ENCODE assay signal across 8 cellular contexts in the genomic region with DNA sequence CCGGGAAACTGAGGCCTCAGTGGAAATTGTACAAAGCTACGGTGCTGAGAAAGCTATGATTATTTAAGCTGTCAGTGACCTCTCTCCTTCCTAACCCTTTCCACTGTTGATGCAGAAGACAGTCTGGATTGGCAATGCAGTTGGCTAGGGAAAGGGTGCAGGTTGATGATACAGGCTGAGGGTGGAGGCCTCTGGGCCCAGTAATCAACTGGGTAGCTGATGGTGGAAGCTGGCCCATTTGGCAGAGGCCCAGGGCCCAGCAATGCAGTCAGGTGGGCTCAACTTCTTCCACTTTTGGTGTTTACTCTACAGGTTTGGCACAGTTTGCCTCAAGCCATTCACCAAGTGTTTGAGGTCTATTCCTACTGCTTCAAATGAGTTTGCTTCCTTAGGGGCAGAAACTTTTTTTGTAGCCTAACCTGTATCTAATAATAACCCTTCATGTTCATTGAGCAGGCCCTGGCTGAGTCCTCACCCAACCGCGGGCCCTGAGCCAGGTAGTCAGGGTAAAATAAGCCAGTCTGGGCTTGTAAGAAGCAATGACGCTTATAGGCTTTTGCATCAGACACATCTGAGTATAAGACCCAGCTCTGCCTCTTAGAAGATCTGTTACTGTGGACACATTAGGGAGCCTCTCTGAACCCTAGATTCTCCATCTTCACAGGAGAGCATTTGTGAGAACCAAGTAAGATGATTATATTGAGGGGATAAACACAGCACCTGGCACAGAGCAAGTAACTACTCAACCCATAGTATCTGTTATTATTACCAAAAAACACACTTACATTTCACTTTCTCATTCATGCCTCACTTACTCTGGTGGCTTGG. TPM values are rescaled to one million over a fixed set of nuclear protein-coding genes. Genes with fewer than 3 reads are reported as not detected.
DNase-seq lines count a peak whose midpoint lies in the region; ATAC-seq and TF ChIP-seq lines count a peak whose summit lies in the region.

No MANE protein-coding gene starts in this region.

- intact Hi-C loops in right cardiac atrium (cut with DNase I) (loop anchor here in 1 of 4 donors (5.0 kb wide), 1 partner anchor 33 kb away; no protein-coding TSS in a partner anchor), testis (cut with DNase I; ENCODE audit: low total_unique reads) (no loop called here)

- H3K27ac Mint-ChIP-seq in WTC11: peak overlapping the region; percentile 78

- CTCF ChIA-PET in WTC11 (lab: Charles Lee): interaction anchor here (5.4 kb wide), 1 partner anchor 13 kb away, joined by 69 read pairs; the partner anchor contains the start of gene BCL2L1

- DNase-seq in NCI-H82 (lab: John Stamatoyannopoulos, UW): peak; percentile 49
- DNase-seq in NCI-H82 treated with DMSO at 0.1 percent for 48 hours (lab: John Stamatoyannopoulos, UW; ENCODE audit: unreplicated experiment): no peak
- no peak for DNase-seq in WTC11 (ENCODE audit: low spot score)
- DNase-seq in right cardiac atrium: peak in 1 of 3 donors; percentile 52
- DNase-seq in testis: no peak
- no peak for DNase-seq in CD1c-positive myeloid dendritic cell (ENCODE audit: extremely low spot score)
- no peak for DNase-seq in SK-N-DZ (ENCODE audit: low spot score)
- DNase-seq in pons (ENCODE audit: low spot score): no peak

- H3K4me3 Mint-ChIP-seq in WTC11: no peak overlapping the region

- peak overlapping the region; percentile 55 for H3K27ac ChIP-seq in right cardiac atrium (ENCODE audit: low read length)
- H3K27ac ChIP-seq in testis: peak overlapping the region; percentile 79 to 99

- H3K27me3 ChIP-seq in right cardiac atrium (ENCODE audit: control insufficient read depth, insufficient read depth) (no peaks in the 10 kb centered on the region), testis (no peaks in the 10 kb centered on the region)

- H3K9me3 ChIP-seq in right cardiac atrium (ENCODE audit: control insufficient read depth, low read length) (no peaks in the 10 kb centered on the region), testis (no peaks in the 10 kb centered on the region)

- TF ChIP-seq CTCF in WTC11 (IDR thresholded peaks at IDR 0.05) (no peak), testis (IDR thresholded peaks at IDR 0.05) (no peak)

- POLR2A ChIA-PET in WTC11 (lab: Charles Lee): interaction anchor here (3.3 kb wide), 1 partner anchor 11 kb away, joined by 32 read pairs; the partner anchor contains the start of gene BCL2L1

- no peak for ATAC-seq in WTC11
- ATAC-seq in right cardiac atrium: no peak

- H3K9me3 Mint-ChIP-seq in WTC11: no peaks in the 10 kb centered on the region

- 75% methylated on average over 5 of the region's 5 CpGs for whole genome bisulfite sequencing in right cardiac atrium
- WGBS in testis, 2 donors: 87 to 92% methylated on average over 5 of the region's 5 CpGs

- H3K4me3 ChIP-seq in right cardiac atrium (ENCODE audit: low read length) (no peak overlapping the region), testis (no peak overlapping the region)

- peaks cover 39% of the 10 kb centered on the region for H3K4me1 ChIP-seq in right cardiac atrium (ENCODE audit: control insufficient read depth, insufficient read depth, low read length)
- H3K4me1 ChIP-seq in testis: peaks cover 59% of the 10 kb centered on the region

- H3K27me3 Mint-ChIP-seq in WTC11 (ENCODE audit: low read depth): no peaks in the 10 kb centered on the region

- no peak for TF ChIP-seq POLR2A in testis (IDR thresholded peaks at IDR 0.05)

- H3K36me3 Mint-ChIP-seq in WTC11: peaks cover 28% of the 10 kb centered on the region

- H3K4me1 Mint-ChIP-seq in WTC11: peaks cover 72% of the 10 kb centered on the region

- H3K36me3 ChIP-seq in testis (ENCODE audit: low read depth, missing control alignments): no peaks in the 10 kb centered on the region

TF ChIP-seq in WTC11, 78 proteins besides CTCF, POLR2A, EP300 and RAD21:
- TF ChIP-seq ELF4 (CRISPR knock-in tag; IDR thresholded peaks at IDR 0.05; ENCODE audit: low read depth) (no peak), ATF3 (CRISPR knock-in tag; conservative IDR thresholded peaks at IDR 0.05) (no peak), ZNF138 (CRISPR knock-in tag; conservative IDR thresholded peaks at IDR 0.05) (no peak), ATF1 (CRISPR knock-in tag; IDR thresholded peaks at IDR 0.05) (no peak), STAT6 (CRISPR knock-in tag; conservative IDR thresholded peaks at IDR 0.05; ENCODE audit: low read depth) (no peak), CBFB (CRISPR knock-in tag; IDR thresholded peaks at IDR 0.05; ENCODE audit: low read depth) (no peak), MXD4 (CRISPR knock-in tag; IDR thresholded peaks at IDR 0.05; ENCODE audit: borderline replicate concordance) (no peak), ZNF263 (CRISPR knock-in tag; IDR thresholded peaks at IDR 0.05; ENCODE audit: low read depth) (no peak), OVOL2 (CRISPR knock-in tag; IDR thresholded peaks at IDR 0.05; ENCODE audit: borderline replicate concordance) (no peak), EMX1 (CRISPR knock-in tag; IDR thresholded peaks at IDR 0.05) (no peak), ZNF671 (CRISPR knock-in tag; IDR thresholded peaks at IDR 0.05) (no peak), E2F4 (CRISPR knock-in tag; IDR thresholded peaks at IDR 0.05; ENCODE audit: borderline replicate concordance, low read depth) (no peak)
- TF ChIP-seq, protein P1, sequence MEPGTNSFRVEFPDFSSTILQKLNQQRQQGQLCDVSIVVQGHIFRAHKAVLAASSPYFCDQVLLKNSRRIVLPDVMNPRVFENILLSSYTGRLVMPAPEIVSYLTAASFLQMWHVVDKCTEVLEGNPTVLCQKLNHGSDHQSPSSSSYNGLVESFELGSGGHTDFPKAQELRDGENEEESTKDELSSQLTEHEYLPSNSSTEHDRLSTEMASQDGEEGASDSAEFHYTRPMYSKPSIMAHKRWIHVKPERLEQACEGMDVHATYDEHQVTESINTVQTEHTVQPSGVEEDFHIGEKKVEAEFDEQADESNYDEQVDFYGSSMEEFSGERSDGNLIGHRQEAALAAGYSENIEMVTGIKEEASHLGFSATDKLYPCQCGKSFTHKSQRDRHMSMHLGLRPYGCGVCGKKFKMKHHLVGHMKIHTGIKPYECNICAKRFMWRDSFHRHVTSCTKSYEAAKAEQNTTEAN (CRISPR knock-in tag; IDR thresholded peaks at IDR 0.05): no peak

RNA-seq across cellular contexts. Expression of gene BCL2L1, which starts 12.0 kb away (rescaled TPM):
- total RNA-seq in WTC11 (2021) (52.9 to 62.0 TPM (median 53.9 TPM) in 3 replicates), right cardiac atrium (10 to 100 TPM; 39.9 to 56.9 (median 46.1) TPM), testis (10 to 100 TPM; 83.0 to 84.7 TPM)
- polyA plus RNA-seq in right cardiac atrium (46.0 TPM), testis (ENCODE audit: insufficient read depth, low read depth, low replicate concordance) (122 TPM)
- 78.5 and 86.3 TPM in 2 replicates for polyA plus RNA-seq in SK-N-DZ (2014; cell fraction: cytosol; rRNA removed)
- polyA plus RNA-seq in SK-N-DZ (2014; cell fraction: nucleus; rRNA removed): 30.3 and 34.7 TPM in 2 replicates

RNA-seq across cellular contexts. Expression of gene TPX2, which starts 28.5 kb away (rescaled TPM):
- 113 to 123 TPM (median 115 TPM) in 3 replicates for total RNA-seq in WTC11 (2021)
- 1 to 10 TPM in 2 of 4 donors, under 1 TPM in 2; 0.67 to 2.5 (median 1.5) TPM for total RNA-seq in right cardiac atrium
- 0.41 TPM for polyA plus RNA-seq in right cardiac atrium
- 10 to 100 TPM; 39.7 to 52.5 TPM for total RNA-seq in testis
- polyA plus RNA-seq in testis (ENCODE audit: insufficient read depth, low read depth, low replicate concordance): 74.6 TPM
- polyA plus RNA-seq in SK-N-DZ (2014; cell fraction: cytosol; rRNA removed): 121 and 138 TPM in 2 replicates
- polyA plus RNA-seq in SK-N-DZ (2014; cell fraction: nucleus; rRNA removed): 484 and 677 TPM in 2 replicates

Comparison
In these comparisons a context has a peak if more than half of its experiments do, and no peak if none do; other contexts are left out.
1. RNA of gene TPX2, which starts 28.5 kb away (total RNA-seq): 113 to 123 TPM in WTC11 and 39.7 to 52.5 TPM in testis; 0.67 to 2.5 TPM in right cardiac atrium; every median in the first group is over 10 times any median in the second.